ENCODE assay signal across 1 cellular context in the genomic region with DNA sequence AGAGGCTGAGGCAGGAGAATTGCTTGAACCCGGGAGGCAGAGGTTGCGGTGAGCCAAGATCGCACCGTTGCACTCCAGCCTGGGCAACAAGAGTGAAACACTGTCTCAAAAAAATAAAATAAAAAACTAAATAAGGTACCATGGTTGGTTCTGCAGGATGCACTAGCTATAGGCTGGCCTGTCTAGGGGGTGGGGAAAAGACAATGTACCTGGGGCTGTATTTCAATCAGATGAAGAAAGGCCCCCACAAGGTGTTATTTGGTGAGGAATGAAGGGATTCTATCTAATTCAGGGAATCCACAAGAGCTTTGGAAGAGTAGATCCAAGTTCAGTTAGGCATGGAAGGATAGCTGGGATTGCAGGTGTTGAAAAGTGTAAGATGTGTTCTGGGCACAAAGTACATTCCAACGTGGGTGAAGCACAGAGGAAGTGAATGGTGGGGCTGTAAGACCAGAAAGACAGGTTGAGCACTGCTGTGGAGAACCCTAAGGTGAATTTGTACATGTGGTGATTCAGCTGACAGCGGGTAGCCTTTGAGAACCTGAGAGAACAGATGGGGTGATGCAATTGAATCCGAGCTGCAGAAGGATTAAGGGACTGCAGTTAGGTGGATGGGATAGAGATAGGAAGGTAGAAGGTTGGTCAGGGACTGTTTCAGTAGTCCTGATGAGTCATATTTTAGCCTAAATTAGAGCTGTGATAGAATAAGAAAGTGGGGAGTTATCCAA.
TF ChIP-seq lines count a peak whose summit lies in the region.

No MANE protein-coding gene starts in this region.

TF ChIP-seq in Ishikawa, 13 proteins besides CTCF, POLR2A, EP300 and RAD21 (continued from another document):
- TF ChIP-seq CREB1 (IDR thresholded peaks at IDR 0.05; ENCODE audit: low read depth) = no peak
